Comparison of ENCODE assay signal across 1 cellular context in genomic region chr11:61885166-61885778, GRCh38.
TF ChIP-seq lines count a peak whose summit lies in the region.

No MANE protein-coding gene starts in this region.

TF ChIP-seq in A549, 52 proteins besides CTCF, POLR2A, EP300 and RAD21 (continued from another document):
- TF ChIP-seq, protein P1, sequence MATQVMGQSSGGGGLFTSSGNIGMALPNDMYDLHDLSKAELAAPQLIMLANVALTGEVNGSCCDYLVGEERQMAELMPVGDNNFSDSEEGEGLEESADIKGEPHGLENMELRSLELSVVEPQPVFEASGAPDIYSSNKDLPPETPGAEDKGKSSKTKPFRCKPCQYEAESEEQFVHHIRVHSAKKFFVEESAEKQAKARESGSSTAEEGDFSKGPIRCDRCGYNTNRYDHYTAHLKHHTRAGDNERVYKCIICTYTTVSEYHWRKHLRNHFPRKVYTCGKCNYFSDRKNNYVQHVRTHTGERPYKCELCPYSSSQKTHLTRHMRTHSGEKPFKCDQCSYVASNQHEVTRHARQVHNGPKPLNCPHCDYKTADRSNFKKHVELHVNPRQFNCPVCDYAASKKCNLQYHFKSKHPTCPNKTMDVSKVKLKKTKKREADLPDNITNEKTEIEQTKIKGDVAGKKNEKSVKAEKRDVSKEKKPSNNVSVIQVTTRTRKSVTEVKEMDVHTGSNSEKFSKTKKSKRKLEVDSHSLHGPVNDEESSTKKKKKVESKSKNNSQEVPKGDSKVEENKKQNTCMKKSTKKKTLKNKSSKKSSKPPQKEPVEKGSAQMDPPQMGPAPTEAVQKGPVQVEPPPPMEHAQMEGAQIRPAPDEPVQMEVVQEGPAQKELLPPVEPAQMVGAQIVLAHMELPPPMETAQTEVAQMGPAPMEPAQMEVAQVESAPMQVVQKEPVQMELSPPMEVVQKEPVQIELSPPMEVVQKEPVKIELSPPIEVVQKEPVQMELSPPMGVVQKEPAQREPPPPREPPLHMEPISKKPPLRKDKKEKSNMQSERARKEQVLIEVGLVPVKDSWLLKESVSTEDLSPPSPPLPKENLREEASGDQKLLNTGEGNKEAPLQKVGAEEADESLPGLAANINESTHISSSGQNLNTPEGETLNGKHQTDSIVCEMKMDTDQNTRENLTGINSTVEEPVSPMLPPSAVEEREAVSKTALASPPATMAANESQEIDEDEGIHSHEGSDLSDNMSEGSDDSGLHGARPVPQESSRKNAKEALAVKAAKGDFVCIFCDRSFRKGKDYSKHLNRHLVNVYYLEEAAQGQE (IDR thresholded peaks at IDR 0.05), result no peak
- TF ChIP-seq ESRRA (IDR thresholded peaks at IDR 0.05; ENCODE audit: borderline replicate concordance, low read length) (no peak), ELK1 (IDR thresholded peaks at IDR 0.05; ENCODE audit: low read depth, low read length) (no peak), CEBPB (IDR thresholded peaks at IDR 0.05) (no peak)
TF ChIP-seq in A549: peak in this region for 0.
